In genomic region chr3:42590989-42591756, GRCh38 we compare ENCODE assay signal across 2 cellular contexts.
TF ChIP-seq lines count a peak whose summit lies in the region.

No MANE protein-coding gene starts in this region.

TF ChIP-seq in HCT116, 20 proteins besides CTCF, POLR2A, EP300 and RAD21 (continued from another document):
- TF ChIP-seq REST (IDR thresholded peaks at IDR 0.05; ENCODE audit: low read depth) (no peak), MAX (IDR thresholded peaks at IDR 0.05) (no peak), POLR2AphosphoS5 (IDR thresholded peaks at IDR 0.05; ENCODE audit: low read depth, low read length) (no peak), EZH2 (IDR thresholded peaks at IDR 0.05) (no peak), SRF (IDR thresholded peaks at IDR 0.05; ENCODE audit: low read depth) (no peak), CEBPB (IDR thresholded peaks at IDR 0.05; ENCODE audit: low read depth) (no peak), TCF7L2 (IDR thresholded peaks at IDR 0.05; ENCODE audit: borderline replicate concordance, extremely low read depth, insufficient read depth, insufficient read length) (no peak), FOSL1 (IDR thresholded peaks at IDR 0.05; ENCODE audit: low read depth) (no peak), EZH2phosphoT487 (IDR thresholded peaks at IDR 0.05; ENCODE audit: borderline replicate concordance) (no peak), ELF1 (IDR thresholded peaks at IDR 0.05; ENCODE audit: borderline replicate concordance, low read depth) (no peak), EGR1 (IDR thresholded peaks at IDR 0.05; ENCODE audit: low read depth) (no peak), JUND (IDR thresholded peaks at IDR 0.05) (no peak), YY1 (IDR thresholded peaks at IDR 0.05; ENCODE audit: extremely low read depth, insufficient replicate concordance, low read depth, low read length) (no peak), ATF3 (IDR thresholded peaks at IDR 0.05) (no peak), ZBTB33 (IDR thresholded peaks at IDR 0.05; ENCODE audit: extremely low read depth, insufficient replicate concordance, low read length) (no peak), ZFX (IDR thresholded peaks at IDR 0.05) (no peak), SIN3A (IDR thresholded peaks at IDR 0.05; ENCODE audit: low read depth) (no peak)
TF ChIP-seq in HCT116: peak in this region for 0.

TF ChIP-seq in SK-N-SH, 30 proteins besides CTCF, POLR2A, EP300 and RAD21 (continued from another document):
- TF ChIP-seq PBX3 (IDR thresholded peaks at IDR 0.05), result no peak
- TF ChIP-seq IRF3 (IDR thresholded peaks at IDR 0.05; ENCODE audit: low read depth, low read length), result no peak
- no peak for TF ChIP-seq SMC3 (IDR thresholded peaks at IDR 0.05; ENCODE audit: low read depth, low read length)
- no peak for TF ChIP-seq FOXM1 (IDR thresholded peaks at IDR 0.05; ENCODE audit: low read depth)
- TF ChIP-seq GATA2 (CRISPR knock-in tag; IDR thresholded peaks at IDR 0.05), result no peak
- no peak for TF ChIP-seq MXI1 (IDR thresholded peaks at IDR 0.05; ENCODE audit: low read depth, low read length)
